20 cellular contexts compared by ENCODE assay signal in the genomic region with DNA sequence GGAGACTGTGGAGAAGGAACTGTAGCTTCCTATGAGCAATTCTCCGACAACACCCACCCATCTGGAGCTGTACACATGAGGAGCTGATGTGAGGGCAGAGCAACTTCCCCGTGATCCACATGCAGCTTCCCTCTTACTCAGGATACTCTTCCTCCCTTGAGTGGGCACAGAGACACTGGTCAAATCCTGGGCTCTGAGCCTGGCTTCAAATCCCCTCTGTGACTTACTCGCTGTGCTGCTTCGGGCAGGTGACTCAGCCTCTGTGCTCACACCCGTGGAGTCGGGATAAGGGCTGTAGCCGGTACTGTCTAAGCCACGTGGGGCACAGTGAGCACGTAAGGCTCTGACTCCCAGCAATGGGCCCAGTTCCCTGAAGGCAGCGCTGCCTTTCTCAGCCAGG. TPM values are rescaled to one million over a fixed set of nuclear protein-coding genes. Genes with fewer than 3 reads are reported as not detected.
DNase-seq lines count a peak whose midpoint lies in the region; ATAC-seq and TF ChIP-seq lines count a peak whose summit lies in the region.
"Had no signal": no experiment of that assay in that cellular context is flagged by ENCODE, and none has a peak within 500 bp of the region (broad histone marks: within the 10 kb centered on the region; RNA-seq: fewer than 3 reads in every experiment).

No MANE protein-coding gene starts in this region.

- H3K4me2 ChIP-seq in Karpas-422 (ENCODE audit: low read depth, low read length, poor library complexity, severe bottlenecking), result no peak overlapping the region

- H4K20me1 ChIP-seq in Karpas-422 (ENCODE audit: insufficient read depth, low read depth, low read length), result no peaks in the 10 kb centered on the region

- H3K27ac ChIP-seq in KOPT-K1 (ENCODE audit: low read depth, low read length, poor library complexity, severe bottlenecking), result peak overlapping the region; percentile 79
- no peak overlapping the region for H3K27ac ChIP-seq in Karpas-422 (ENCODE audit: low read length)
- H3K27ac ChIP-seq: adrenal gland, colonic mucosa, prostate gland had no signal

- H3K4me3 ChIP-seq in choroid plexus epithelial cell (ENCODE audit: low read depth, low read length) (no peak overlapping the region), Karpas-422 (ENCODE audit: low read length) (no peak overlapping the region)
- H3K4me3 ChIP-seq: adrenal gland, colonic mucosa, prostate gland had no signal

- ATAC-seq in GM19023 (IDR thresholded peaks at IDR 0.05; ENCODE audit: unreplicated experiment) (no peak), GM19452 (IDR thresholded peaks at IDR 0.05; ENCODE audit: unreplicated experiment) (no peak)
- ATAC-seq: activated CD8-positive, alpha-beta T cell treated with anti-CD3 and anti-CD28 coated beads for 36 hours; HepG2; natural killer cell; stimulated activated naive CD8-positive, alpha-beta T cell treated with anti-CD3 and anti-CD28 coated beads, Interleukin-15, amount 100 ng/mL, for 72 hours had no signal

- H3K4me1 ChIP-seq in Karpas-422 (ENCODE audit: low read length), result no peaks in the 10 kb centered on the region
- H3K4me1 ChIP-seq: adrenal gland, Caco-2, colonic mucosa, prostate gland had no signal

- H3K9ac ChIP-seq in Karpas-422 (ENCODE audit: low read length), result no peak overlapping the region

- H3K9me3 ChIP-seq in KOPT-K1 (ENCODE audit: insufficient read depth, low read length, poor library complexity, severe bottlenecking), result no peaks in the 10 kb centered on the region
- H3K9me3 ChIP-seq in Karpas-422 (ENCODE audit: low read length), result no peaks in the 10 kb centered on the region
- H3K9me3 ChIP-seq: adrenal gland, Caco-2, colonic mucosa, prostate gland had no signal

- DNase-seq in CD1c-positive myeloid dendritic cell (ENCODE audit: extremely low spot score) (peak; percentile 74), choroid plexus epithelial cell (ENCODE audit: low read depth) (peak; percentile 29), occipital lobe (lab: John Stamatoyannopoulos, UW) (peak; percentile 52), Karpas-422 (no peak)
- DNase-seq in NK-92 treated with Interleukin-12 subunit alpha and Interleukin-12 subunit beta, amount 100 ng/mL, for 24 hours (lab: John Stamatoyannopoulos, UW), result no peak
- DNase-seq: activated CD8-positive, alpha-beta T cell treated with anti-CD3 and anti-CD28 coated beads for 36 hours; Caco-2; colonic mucosa; immature natural killer cell; natural killer cell; NCI-H1092; NCI-H2171; RPMI8226; stimulated activated naive CD8-positive, alpha-beta T cell treated with anti-CD3 and anti-CD28 coated beads, Interleukin-15, amount 100 ng/mL, for 72 hours had no signal

- TF ChIP-seq CTCF in choroid plexus epithelial cell (conservative IDR thresholded peaks at IDR 0.05; ENCODE audit: low read depth, low read length), result no peak

- no peaks in the 10 kb centered on the region for H3K79me2 ChIP-seq in Karpas-422 (ENCODE audit: low read length)

- no peak overlapping the region for H2AFZ ChIP-seq in Karpas-422 (ENCODE audit: low read length)

- no peaks in the 10 kb centered on the region for H3K9me2 ChIP-seq in Karpas-422 (replicated peaks; ENCODE audit: insufficient read depth, low read length)

- H3K36me3 ChIP-seq in KOPT-K1 (ENCODE audit: insufficient read depth, low read length) (no peaks in the 10 kb centered on the region), Karpas-422 (ENCODE audit: insufficient read depth, low read length) (no peaks in the 10 kb centered on the region)
- H3K36me3 ChIP-seq: colonic mucosa, prostate gland had no signal

- no peaks in the 10 kb centered on the region for H3K27me3 ChIP-seq in Karpas-422 (ENCODE audit: low read length)
- H3K27me3 ChIP-seq: adrenal gland, colonic mucosa had no signal

RNA-seq across cellular contexts. Expression of gene ZFYVE21, which starts 31.1 kb away (rescaled TPM):
- 37.7 TPM for total RNA-seq in occipital lobe
- total RNA-seq in Karpas-422 (2014; rRNA removed; shearing (Covaris generic); ENCODE audit: low replicate concordance), result 28.4 and 29.7 TPM in 2 replicates

RNA-seq across cellular contexts. Expression of gene XRCC3, which starts 31.5 kb away (rescaled TPM):
- 7.0 TPM for total RNA-seq in occipital lobe
- 36.7 and 70.5 TPM in 2 replicates for total RNA-seq in Karpas-422 (2014; rRNA removed; shearing (Covaris generic); ENCODE audit: low replicate concordance)

Comparison
In these comparisons a context has a peak if more than half of its experiments do, and no peak if none do; other contexts are left out.
1. DNase-seq: peak in CD1c-positive myeloid dendritic cell (single experiment), choroid plexus epithelial cell (single experiment) and occipital lobe (single experiment); none in Karpas-422 (single experiment) and NK-92 treated with Interleukin-12 subunit alpha and Interleukin-12 subunit beta, amount 100 ng/mL, for 24 hours (single experiment).